In genomic region chr9:100028201-100028784, GRCh38 we compare ENCODE assay signal across 8 cellular contexts.
DNase-seq lines count a peak whose midpoint lies in the region; ATAC-seq and TF ChIP-seq lines count a peak whose summit lies in the region.

No MANE protein-coding gene starts in this region.

- H3K4me2 ChIP-seq in PC-3 (ENCODE audit: low read length), result no peak overlapping the region

- peaks cover 3% of the 10 kb centered on the region; the same call in 1 of the 2 replicates for H4K20me1 ChIP-seq in PC-3 (ENCODE audit: low read length)

- H3K9me2 ChIP-seq in PC-3 (replicated peaks; ENCODE audit: low read length), result no peaks in the 10 kb centered on the region

- no peaks in the 10 kb centered on the region; the same call in 1 of the 2 replicates for H3K36me3 ChIP-seq in PC-3 (ENCODE audit: low read depth, low read length)
- peaks cover 3% of the 10 kb centered on the region for H3K36me3 ChIP-seq in neutrophil

- ATAC-seq in GM21423 (IDR thresholded peaks at IDR 0.05; ENCODE audit: unreplicated experiment), result peak; percentile 87
- peak; percentile 85 for ATAC-seq in PC-3

- TF ChIP-seq CTCF in PC-3 (conservative IDR thresholded peaks at IDR 0.05; ENCODE audit: low read depth, low read length) (peak; percentile 84), neutrophil (IDR thresholded peaks at IDR 0.05) (peak; percentile 68)

- no peaks in the 10 kb centered on the region for H3K79me2 ChIP-seq in PC-3 (ENCODE audit: low read length)

- no peaks in the 10 kb centered on the region for H3K9me3 ChIP-seq in PC-3 (ENCODE audit: low read length)
- no peaks in the 10 kb centered on the region for H3K9me3 ChIP-seq in neutrophil

- H3K4me1 ChIP-seq in PC-3 (ENCODE audit: insufficient read depth, low read length) (no peaks in the 10 kb centered on the region), neutrophil (ENCODE audit: control insufficient read depth in 1 of 2, insufficient read depth in 1 of 2, low read depth in 1 of 2, low read length in 1 of 2) (peaks cover 11 to 15% of the 10 kb centered on the region in 2 experiments)

- no peak overlapping the region for H3K4me3 ChIP-seq in PC-3 (ENCODE audit: low read length)
- H3K4me3 ChIP-seq in neutrophil (ENCODE audit: low read depth in 1 of 2, low read length in 1 of 2), result no peak overlapping the region

- H3K9ac ChIP-seq in PC-3 (ENCODE audit: low read length), result no peak overlapping the region

- H2AFZ ChIP-seq in PC-3 (ENCODE audit: low read length), result no peak overlapping the region

- H3F3A ChIP-seq in PC-3 (ENCODE audit: low read length, unreplicated experiment), result no peaks in the 10 kb centered on the region

- CTCF ChIA-PET in PC-3 (lab: Charles Lee), result no interaction called here

- intact Hi-C loops in PC-3 (cut with micrococcal nuclease), result loop anchor here (1.0 to 5.0 kb wide), 3 partner anchors 71 to 294 kb away; partner anchors contain the start of genes ERP44 and INVS

- H3K27ac ChIP-seq in PC-3 (ENCODE audit: low read length) (no peak overlapping the region), neutrophil (no peak overlapping the region)

- H3K27me3 ChIP-seq in PC-3 (ENCODE audit: low read length), result no peaks in the 10 kb centered on the region
- H3K27me3 ChIP-seq in neutrophil, result no peaks in the 10 kb centered on the region

- no TSS peak for BruUV-seq in PC-3 (replicated peaks; lab: Mats Ljungman, UMichigan)

- DNase-seq in DMS53 (lab: John Stamatoyannopoulos, UW), result peak; percentile 74
- peak; percentile 81 for DNase-seq in HT-29 (ENCODE audit: low spot score)
- peak; percentile 74 for DNase-seq in PC-3
- peak; percentile 81 to 82 for DNase-seq in activated T-cell treated with anti-CD3 and anti-CD28 coated beads, Interleukin-2, amount 50 U/mL, for 48 hours
- peak; percentile 86 for DNase-seq in fibroblast of peridontal ligament (ENCODE audit: extremely low read depth)
- DNase-seq in superior temporal gyrus (ENCODE audit: extremely low spot score), result peak; percentile 86

- POLR2A ChIA-PET in PC-3 (lab: Charles Lee; ENCODE audit: unreplicated experiment), result no interaction called here
